In genomic region chr14:42921876-42922275, GRCh38 we compare ENCODE assay signal across 30 cellular contexts.
"Had no signal": no experiment of that assay in that cellular context is flagged by ENCODE, and none has a peak within 500 bp of the region (broad histone marks: within the 10 kb centered on the region; RNA-seq: fewer than 3 reads in every experiment).

No MANE protein-coding gene starts in this region.

- H3K27ac Mint-ChIP-seq: activated CD8-positive, alpha-beta T cell treated with anti-CD3 and anti-CD28 coated beads for 36 hours; activated naive CD8-positive, alpha-beta T cell; activated T-helper 17 cell treated with anti-CD3 and anti-CD28 coated beads, Interleukin-2, amount 50 U/mL, for 72 hours; dendritic cell treated with granulocyte-macrophage colony-stimulating factor and Interleukin-4, amounts not matched to agents 40 ng/mL and 50 ng/mL, for 4 days; T-helper 17 cell; T-helper 2 cell treated with Interferon-gamma antibody and Interleukin-4, amounts not matched to agents 5 μg/mL and 100 μg/mL, for 36 hours had no signal

- H3K27me3 Mint-ChIP-seq: activated CD8-positive, alpha-beta T cell treated with anti-CD3 and anti-CD28 coated beads for 36 hours; activated naive CD8-positive, alpha-beta T cell; activated T-helper 17 cell treated with anti-CD3 and anti-CD28 coated beads, Interleukin-2, amount 50 U/mL, for 72 hours; central memory CD8-positive, alpha-beta T cell; dendritic cell treated with granulocyte-macrophage colony-stimulating factor and Interleukin-4, amounts not matched to agents 40 ng/mL and 50 ng/mL, for 4 days; T-helper 17 cell had no signal

- H3K36me3 Mint-ChIP-seq: activated naive CD8-positive, alpha-beta T cell had no signal

- H3K4me1 Mint-ChIP-seq: activated T-helper 17 cell treated with anti-CD3 and anti-CD28 coated beads, Interleukin-2, amount 50 U/mL, for 72 hours; central memory CD8-positive, alpha-beta T cell; T-helper 17 cell had no signal

- H3K4me3 ChIP-seq: coronary artery, dorsolateral prefrontal cortex, esophagus muscularis mucosa had no signal

- H3K4me1 ChIP-seq: esophagus muscularis mucosa had no signal

- DNase-seq: activated CD4-positive, alpha-beta T cell treated with anti-CD3 and anti-CD28 coated beads for 1 hour; activated CD4-positive, alpha-beta T cell treated with anti-CD3 and anti-CD28 coated beads for 4 hours; activated CD4-positive, alpha-beta T cell treated with anti-CD3 and anti-CD28 coated beads, Interleukin-2, amount 50 U/mL, for 1 hour; activated CD4-positive, alpha-beta T cell treated with anti-CD3 and anti-CD28 coated beads, Interleukin-2, amount 50 U/mL, for 48 hours; activated CD8-positive, alpha-beta memory T cell treated with anti-CD3 and anti-CD28 coated beads for 24 hours; activated CD8-positive, alpha-beta T cell treated with anti-CD3 and anti-CD28 coated beads for 36 hours; activated effector memory CD4-positive, alpha-beta T cell treated with Interleukin-2 at 50 U/mL for 16 hours; activated gamma-delta T cell treated with Interleukin-2 at 50 U/mL for 16 hours; activated naive CD4-positive, alpha-beta T cell treated with anti-CD3 and anti-CD28 coated beads, Interleukin-2, amount 50 U/mL, for 16 hours; activated naive CD4-positive, alpha-beta T cell treated with Interleukin-2 at 50 U/mL for 16 hours; activated T-cell treated with anti-CD3 and anti-CD28 coated beads, Interleukin-2, amount 50 U/mL, for 4 hours; amniotic stem cell; brain microvascular endothelial cell; dorsolateral prefrontal cortex; effector memory CD4-positive, alpha-beta T cell; erythroblast; foreskin melanocyte; head of caudate nucleus; T-helper 1 cell; T-helper 17 cell; T1000 had no signal

- FAIRE-seq: astrocyte, bronchial epithelial cell had no signal

- H3K27ac ChIP-seq: brain microvascular endothelial cell, coronary artery, esophagus muscularis mucosa had no signal

- H3K36me3 ChIP-seq: brain microvascular endothelial cell, esophagus muscularis mucosa had no signal

- H3K9me3 ChIP-seq: esophagus muscularis mucosa had no signal

- H3K27me3 ChIP-seq: brain microvascular endothelial cell, dorsolateral prefrontal cortex, esophagus muscularis mucosa had no signal

- H3K4me3 Mint-ChIP-seq: activated CD8-positive, alpha-beta T cell treated with anti-CD3 and anti-CD28 coated beads for 36 hours; activated naive CD8-positive, alpha-beta T cell; activated T-cell treated with anti-CD3 and anti-CD28 coated beads, Interleukin-2, amount 50 U/mL, for 4 hours; activated T-helper 17 cell treated with anti-CD3 and anti-CD28 coated beads, Interleukin-2, amount 50 U/mL, for 72 hours; central memory CD8-positive, alpha-beta T cell; dendritic cell treated with granulocyte-macrophage colony-stimulating factor and Interleukin-4, amounts not matched to agents 40 ng/mL and 50 ng/mL, for 4 days; T-helper 17 cell; T-helper 2 cell treated with Interferon-gamma antibody and Interleukin-4, amounts not matched to agents 5 μg/mL and 100 μg/mL, for 36 hours had no signal
